1 cellular context compared by ENCODE assay signal in genomic region chr4:7103599-7104365, GRCh38.
TF ChIP-seq lines count a peak whose summit lies in the region.

No MANE protein-coding gene starts in this region.

TF ChIP-seq in HepG2, 621 proteins besides CTCF, POLR2A, EP300 and RAD21 (continued from another document and continues in another):
- TF ChIP-seq ARHGAP35 (CRISPR knock-in tag; IDR thresholded peaks at IDR 0.05; ENCODE audit: borderline replicate concordance) (no peak), BATF2 (CRISPR knock-in tag; IDR thresholded peaks at IDR 0.05) (no peak), PHF5A (CRISPR knock-in tag; IDR thresholded peaks at IDR 0.05; ENCODE audit: low read depth, unreplicated experiment) (no peak), USF2 (IDR thresholded peaks at IDR 0.05; ENCODE audit: low read depth, low read length) (no peak), USF2 (CRISPR knock-in tag; IDR thresholded peaks at IDR 0.05; ENCODE audit: borderline replicate concordance) (no peak), MTA3 (CRISPR knock-in tag; IDR thresholded peaks at IDR 0.05) (no peak), GATAD2A (CRISPR knock-in tag; IDR thresholded peaks at IDR 0.05) (peak; percentile 80), SMYD3 (CRISPR knock-in tag; IDR thresholded peaks at IDR 0.05) (peak; percentile 79; the same call in 1 of the 2 replicates), ZNF619 (CRISPR knock-in tag; IDR thresholded peaks at IDR 0.05) (0 out of 2 replicates have a peak, but pooled peaks have one; percentile 57), ZFAT (CRISPR knock-in tag; conservative IDR thresholded peaks at IDR 0.05) (no peak), KLF6 (CRISPR knock-in tag; IDR thresholded peaks at IDR 0.05) (no peak), ZXDC (CRISPR knock-in tag; IDR thresholded peaks at IDR 0.05) (peak; percentile 70; the same call in 1 of the 2 replicates), ZNF703 (CRISPR knock-in tag; IDR thresholded peaks at IDR 0.05; ENCODE audit: borderline replicate concordance) (no peak), TRIM22 (IDR thresholded peaks at IDR 0.05) (no peak), SNRNP70 (IDR thresholded peaks at IDR 0.05; ENCODE audit: low read depth, low read length) (no peak), ZNF761 (CRISPR knock-in tag; conservative IDR thresholded peaks at IDR 0.05) (no peak), GMEB1 (CRISPR knock-in tag; IDR thresholded peaks at IDR 0.05; ENCODE audit: borderline replicate concordance) (no peak; the same call in 1 of the 2 replicates), SAFB2 (CRISPR knock-in tag; IDR thresholded peaks at IDR 0.05; ENCODE audit: borderline replicate concordance, low read depth) (no peak), POLR2AphosphoS2 (IDR thresholded peaks at IDR 0.05; ENCODE audit: low read depth, low read length) (no peak), U2AF2 (IDR thresholded peaks at IDR 0.05; ENCODE audit: low read depth, low read length) (no peak), ZSCAN30 (CRISPR knock-in tag; IDR thresholded peaks at IDR 0.05) (no peak), DR1 (CRISPR knock-in tag; IDR thresholded peaks at IDR 0.05) (peak; percentile 43), YY1 (IDR thresholded peaks at IDR 0.05; ENCODE audit: insufficient read depth, insufficient replicate concordance, low read depth, low read length) (peak; percentile 16), CAMTA2 (CRISPR knock-in tag; IDR thresholded peaks at IDR 0.05; ENCODE audit: borderline replicate concordance) (no peak), ZSCAN25 (CRISPR knock-in tag; IDR thresholded peaks at IDR 0.05) (no peak), ZNF652 (CRISPR knock-in tag; IDR thresholded peaks at IDR 0.05; ENCODE audit: borderline replicate concordance, low read depth) (no peak), ZNF569 (CRISPR knock-in tag; IDR thresholded peaks at IDR 0.05; ENCODE audit: borderline replicate concordance) (no peak), NR2F6 (IDR thresholded peaks at IDR 0.05) (no peak), NR2F6 (CRISPR knock-in tag; IDR thresholded peaks at IDR 0.05) (peak; percentile 61; the same call in 1 of the 2 replicates), IRF2 (CRISPR knock-in tag; IDR thresholded peaks at IDR 0.05) (no peak), ZNF441 (CRISPR knock-in tag; IDR thresholded peaks at IDR 0.05; ENCODE audit: borderline replicate concordance) (peak; percentile 74; the same call in 1 of the 2 replicates), ZNF639 (CRISPR knock-in tag; conservative IDR thresholded peaks at IDR 0.05) (no peak), RARA (CRISPR knock-in tag; IDR thresholded peaks at IDR 0.05) (peak; percentile 45; the same call in 1 of the 2 replicates), STAG1 (CRISPR knock-in tag; IDR thresholded peaks at IDR 0.05) (no peak), EED (CRISPR knock-in tag; IDR thresholded peaks at IDR 0.05) (no peak), ZNF432 (CRISPR knock-in tag; IDR thresholded peaks at IDR 0.05; ENCODE audit: borderline replicate concordance) (no peak), ZFP36 (IDR thresholded peaks at IDR 0.05; ENCODE audit: borderline replicate concordance, low read depth, low read length, partially characterized antibody) (no peak), CREB1 (IDR thresholded peaks at IDR 0.05) (no peak), CREB1 (CRISPR knock-in tag; IDR thresholded peaks at IDR 0.05) (peak; percentile 35; the same call in 1 of the 2 replicates), RXRA (CRISPR knock-in tag; IDR thresholded peaks at IDR 0.05) (peak; percentile 39; the same call in 1 of the 2 replicates), ZNF121 (CRISPR knock-in tag; IDR thresholded peaks at IDR 0.05) (peak; percentile 44; the same call in 1 of the 2 replicates), RORA (CRISPR knock-in tag; IDR thresholded peaks at IDR 0.05) (no peak), ONECUT2 (CRISPR knock-in tag; IDR thresholded peaks at IDR 0.05) (no peak), ZNF720 (CRISPR knock-in tag; IDR thresholded peaks at IDR 0.05) (no peak), ZNF713 (CRISPR knock-in tag; IDR thresholded peaks at IDR 0.05) (no peak), ATF4 (CRISPR knock-in tag; IDR thresholded peaks at IDR 0.05) (no peak), DMAP1 (CRISPR knock-in tag; IDR thresholded peaks at IDR 0.05) (peak; percentile 72), ZNF10 (CRISPR knock-in tag; IDR thresholded peaks at IDR 0.05; ENCODE audit: borderline replicate concordance, low read depth) (no peak), ZNF513 (CRISPR knock-in tag; conservative IDR thresholded peaks at IDR 0.05) (no peak), ZNF740 (CRISPR knock-in tag; IDR thresholded peaks at IDR 0.05) (no peak), HNRNPLL (IDR thresholded peaks at IDR 0.05; ENCODE audit: low read depth, low read length, poor library complexity, severe bottlenecking) (no peak), PRPF4 (IDR thresholded peaks at IDR 0.05; ENCODE audit: low read depth, low read length, poor library complexity, severe bottlenecking) (no peak), CBX5 (CRISPR knock-in tag; IDR thresholded peaks at IDR 0.05; ENCODE audit: borderline replicate concordance) (peak; percentile 74), IRF1 (CRISPR knock-in tag; IDR thresholded peaks at IDR 0.05; ENCODE audit: low read depth) (no peak), SRSF1 (optimal IDR thresholded peaks at IDR 0.05; ENCODE audit: low read depth, low read length) (no peak), TEAD2 (CRISPR knock-in tag; IDR thresholded peaks at IDR 0.05) (no peak), TGIF2 (CRISPR knock-in tag; IDR thresholded peaks at IDR 0.05) (peak; percentile 68), ZNF251 (CRISPR knock-in tag; IDR thresholded peaks at IDR 0.05) (no peak), ZNF580 (CRISPR knock-in tag; IDR thresholded peaks at IDR 0.05; ENCODE audit: borderline replicate concordance, low read depth) (no peak), IKZF4 (CRISPR knock-in tag; IDR thresholded peaks at IDR 0.05; ENCODE audit: borderline replicate concordance, low read depth, not compliant biosample characterization) (no peak), DPF2 (CRISPR knock-in tag; IDR thresholded peaks at IDR 0.05; ENCODE audit: borderline replicate concordance, low read depth) (peak; percentile 81), ZNF17 (CRISPR knock-in tag; IDR thresholded peaks at IDR 0.05) (no peak), SP140L (CRISPR knock-in tag; IDR thresholded peaks at IDR 0.05; ENCODE audit: borderline replicate concordance) (no peak)
